ENCODE assay signal across 13 cellular contexts in genomic region chr10:33252324-33252723, GRCh38.
DNase-seq lines count a peak whose midpoint lies in the region; ATAC-seq and TF ChIP-seq lines count a peak whose summit lies in the region.
"Had no signal": no experiment of that assay in that cellular context is flagged by ENCODE, and none has a peak within 500 bp of the region (broad histone marks: within the 10 kb centered on the region; RNA-seq: fewer than 3 reads in every experiment).

No MANE protein-coding gene starts in this region.

- no peak overlapping the region for H3K4me3 Mint-ChIP-seq in activated CD4-positive, alpha-beta T cell treated with anti-CD3 and anti-CD28 coated beads, Interleukin-2, amount 10 ng/mL, durations not matched to agents 7 days and 5 days
- H3K4me3 Mint-ChIP-seq in activated CD4-positive, alpha-beta memory T cell treated with anti-CD3 and anti-CD28 coated beads for 36 hours = peak overlapping the region; percentile 11
- H3K4me3 Mint-ChIP-seq in nephron = no peak overlapping the region

- no peak for ATAC-seq in GM19395 (IDR thresholded peaks at IDR 0.05; ENCODE audit: unreplicated experiment)
- ATAC-seq in GM18870 (IDR thresholded peaks at IDR 0.05; ENCODE audit: unreplicated experiment) = no peak

- no peak overlapping the region for H3K27ac Mint-ChIP-seq in activated CD4-positive, alpha-beta T cell treated with anti-CD3 and anti-CD28 coated beads, Interleukin-2, amount 10 ng/mL, durations not matched to agents 7 days and 5 days
- peak overlapping the region; percentile 71 for H3K27ac Mint-ChIP-seq in activated CD4-positive, alpha-beta memory T cell treated with anti-CD3 and anti-CD28 coated beads for 36 hours
- H3K27ac Mint-ChIP-seq in nephron = peak overlapping the region in 2 of 3 experiments; percentile 32 to 65

- no peak for TF ChIP-seq POLR2A in tibial nerve (IDR thresholded peaks at IDR 0.05)

- H3K4me2 ChIP-seq in BLaER1 = peak overlapping the region; percentile 39

- peaks cover 11% of the 10 kb centered on the region for H3K36me3 Mint-ChIP-seq in activated CD4-positive, alpha-beta T cell treated with anti-CD3 and anti-CD28 coated beads, Interleukin-2, amount 10 ng/mL, durations not matched to agents 7 days and 5 days (ENCODE audit: low read depth)
- H3K36me3 Mint-ChIP-seq in activated CD4-positive, alpha-beta memory T cell treated with anti-CD3 and anti-CD28 coated beads for 36 hours = peaks cover 2% of the 10 kb centered on the region
- H3K36me3 Mint-ChIP-seq in nephron (ENCODE audit: low read depth) = peaks cover 89% of the 10 kb centered on the region

- TF ChIP-seq CTCF in nephron (IDR thresholded peaks at IDR 0.05; ENCODE audit: unreplicated experiment in 3 of 3) = no peak
- TF ChIP-seq CTCF in tibial nerve (IDR thresholded peaks at IDR 0.05) = no peak

- no peak overlapping the region for H3K9ac ChIP-seq in BLaER1

- H3K27ac ChIP-seq in BLaER1 (no peak overlapping the region), tibial nerve (no peak overlapping the region)
- H3K27ac ChIP-seq: neutrophil had no signal

- TF ChIP-seq EP300 in tibial nerve (IDR thresholded peaks at IDR 0.05) = no peak

- H3K9me3 Mint-ChIP-seq in activated CD4-positive, alpha-beta T cell treated with anti-CD3 and anti-CD28 coated beads, Interleukin-2, amount 10 ng/mL, durations not matched to agents 7 days and 5 days = peaks cover 9% of the 10 kb centered on the region
- peaks cover 10% of the 10 kb centered on the region for H3K9me3 Mint-ChIP-seq in activated CD4-positive, alpha-beta memory T cell treated with anti-CD3 and anti-CD28 coated beads for 36 hours
- no peaks in the 10 kb centered on the region for H3K9me3 Mint-ChIP-seq in nephron

- no peaks in the 10 kb centered on the region for H4K20me1 ChIP-seq in BLaER1

- H3K4me1 Mint-ChIP-seq in activated CD4-positive, alpha-beta T cell treated with anti-CD3 and anti-CD28 coated beads, Interleukin-2, amount 10 ng/mL, durations not matched to agents 7 days and 5 days = peaks cover 47% of the 10 kb centered on the region
- peaks cover 54% of the 10 kb centered on the region for H3K4me1 Mint-ChIP-seq in activated CD4-positive, alpha-beta memory T cell treated with anti-CD3 and anti-CD28 coated beads for 36 hours (ENCODE audit: low read depth)
- H3K4me1 Mint-ChIP-seq in nephron = no peaks in the 10 kb centered on the region

- H3K27me3 ChIP-seq in BLaER1 = no peaks in the 10 kb centered on the region
- H3K27me3 ChIP-seq in tibial nerve = no peaks in the 10 kb centered on the region
- H3K27me3 ChIP-seq: neutrophil had no signal

- intact Hi-C loops in activated CD4-positive, alpha-beta memory T cell treated with anti-CD3 and anti-CD28 coated beads for 36 hours (cut with micrococcal nuclease) = loop anchor here (1.0 to 5.0 kb wide), 8 partner anchors 42 to 870 kb away; partner anchors contain the start of gene ITGB1

- H3K36me3 ChIP-seq in BLaER1 = peaks cover 8% of the 10 kb centered on the region; the same call in 1 of the 2 replicates
- H3K36me3 ChIP-seq in tibial nerve = peaks cover 0 to 38% (median 0%) of the 10 kb centered on the region in 3 donors
- H3K36me3 ChIP-seq: neutrophil had no signal

- H3K9me3 ChIP-seq in BLaER1 = peaks cover 21% of the 10 kb centered on the region
- no peaks in the 10 kb centered on the region for H3K9me3 ChIP-seq in tibial nerve
- H3K9me3 ChIP-seq: neutrophil had no signal

- DNase-seq in activated CD4-positive, alpha-beta T cell treated with anti-CD3 and anti-CD28 coated beads for 48 hours = peak; percentile 32
- DNase-seq in activated CD4-positive, alpha-beta T cell treated with anti-CD3 and anti-CD28 coated beads, Interleukin-2, amount 10 ng/mL, durations not matched to agents 7 days and 5 days = no peak
- peak; percentile 22 for DNase-seq in activated CD4-positive, alpha-beta memory T cell treated with anti-CD3 and anti-CD28 coated beads for 36 hours
- no peak for DNase-seq in tibial nerve (ENCODE audit: low spot score in 2 of 2)
- DNase-seq: GDM1, islet precursor cell, NCI-H1436 treated with DMSO at 0.1 percent for 48 hours had no signal

- WGBS in tibial nerve, 2 donors = 88 to 95% methylated on average over 12 of the region's 12 CpGs

- H3K4me1 ChIP-seq in BLaER1 (peaks cover 52% of the 10 kb centered on the region), tibial nerve (peaks cover 0 to 32% (median 5%) of the 10 kb centered on the region in 4 donors)

- POLR2A ChIA-PET in activated CD4-positive, alpha-beta T cell treated with anti-CD3 and anti-CD28 coated beads, Interleukin-2, amount 10 ng/mL, durations not matched to agents 7 days and 5 days (lab: Charles Lee) = no interaction called here
- POLR2A ChIA-PET in activated CD4-positive, alpha-beta memory T cell treated with anti-CD3 and anti-CD28 coated beads for 36 hours (lab: Charles Lee) = interaction anchor here (0.6 to 1.5 kb wide), 3 partner anchors 11 to 293 kb away, joined by 3 to 4 read pairs (median 3); no protein-coding TSS in a partner anchor

- H3K27me3 Mint-ChIP-seq in activated CD4-positive, alpha-beta T cell treated with anti-CD3 and anti-CD28 coated beads, Interleukin-2, amount 10 ng/mL, durations not matched to agents 7 days and 5 days = peaks cover 31% of the 10 kb centered on the region
- H3K27me3 Mint-ChIP-seq in activated CD4-positive, alpha-beta memory T cell treated with anti-CD3 and anti-CD28 coated beads for 36 hours = peaks cover 34% of the 10 kb centered on the region
- no peaks in the 10 kb centered on the region for H3K27me3 Mint-ChIP-seq in nephron (ENCODE audit: low read depth)

- no peak overlapping the region for H3K4me3 ChIP-seq in BLaER1
- no peak overlapping the region for H3K4me3 ChIP-seq in tibial nerve
- H3K4me3 ChIP-seq: skin epidermis had no signal

- CTCF ChIA-PET in activated CD4-positive, alpha-beta T cell treated with anti-CD3 and anti-CD28 coated beads, Interleukin-2, amount 10 ng/mL, durations not matched to agents 7 days and 5 days (lab: Charles Lee) = no interaction called here
- CTCF ChIA-PET in activated CD4-positive, alpha-beta memory T cell treated with anti-CD3 and anti-CD28 coated beads for 36 hours (lab: Charles Lee) = interaction anchor here (1.0 kb wide), 1 partner anchor 243 kb away, joined by 4 read pairs; no protein-coding TSS in a partner anchor

Comparison
In these comparisons a context has a peak if more than half of its experiments do, and no peak if none do; other contexts are left out.
1. DNase-seq: peak in activated CD4-positive, alpha-beta T cell treated with anti-CD3 and anti-CD28 coated beads for 48 hours (single experiment) and activated CD4-positive, alpha-beta memory T cell treated with anti-CD3 and anti-CD28 coated beads for 36 hours (single experiment); none in activated CD4-positive, alpha-beta T cell treated with anti-CD3 and anti-CD28 coated beads, Interleukin-2, amount 10 ng/mL, durations not matched to agents 7 days and 5 days (single experiment) and tibial nerve (0 of 2).